Comparison of ENCODE assay signal across 2 cellular contexts in the genomic region with DNA sequence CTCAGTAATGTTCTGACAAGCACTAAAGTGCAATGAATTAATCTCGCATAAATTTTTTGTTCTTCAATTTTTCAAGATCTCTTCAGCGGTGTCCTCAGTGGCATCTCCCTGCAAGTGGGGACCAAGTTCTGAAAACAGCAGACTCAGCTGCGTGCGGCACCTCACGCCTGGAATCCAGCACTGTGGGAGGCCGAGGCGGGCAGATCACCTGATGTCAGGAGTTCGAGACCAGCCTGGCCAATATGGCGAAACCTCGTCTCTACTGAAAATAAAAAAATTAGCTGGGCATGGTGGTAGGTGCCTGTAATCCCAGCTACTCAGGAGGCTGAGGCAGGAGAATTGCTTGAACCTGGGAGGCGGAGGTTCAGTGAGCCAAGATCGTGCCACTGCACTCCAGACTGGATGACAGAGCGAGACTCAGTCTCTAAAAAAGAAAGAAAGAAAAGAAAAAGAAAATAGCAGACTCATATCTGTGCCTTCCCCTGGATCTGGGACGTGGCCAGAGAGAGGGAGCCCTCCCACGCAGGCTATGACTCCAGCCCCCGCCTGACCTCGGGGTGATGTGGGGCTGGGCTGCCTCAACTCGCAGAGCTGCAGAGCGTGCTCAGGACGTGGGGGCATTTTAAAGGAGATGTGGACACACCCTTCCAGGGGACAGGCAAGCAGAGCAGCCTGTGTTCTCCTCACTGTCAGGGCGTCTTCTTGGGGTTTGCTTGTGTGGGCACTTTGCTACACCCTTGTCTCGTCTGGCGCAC.
TF ChIP-seq lines count a peak whose summit lies in the region.

No MANE protein-coding gene starts in this region.

TF ChIP-seq in K562, 482 proteins besides CTCF, POLR2A, EP300 and RAD21:
- TF ChIP-seq C11orf30 (IDR thresholded peaks at IDR 0.05; ENCODE audit: low read depth) (0 out of 2 replicates have a peak, but pooled peaks have one; percentile 12), GATAD2B (IDR thresholded peaks at IDR 0.05; ENCODE audit: borderline replicate concordance) (no peak), ETV5 (CRISPR knock-in tag; IDR thresholded peaks at IDR 0.05; ENCODE audit: low read depth) (no peak), NRF1 (conservative IDR thresholded peaks at IDR 0.05 in 1 of 2, IDR thresholded peaks at IDR 0.05 in 1 of 2) (peak; percentile 33 to 37; a peak in 2 of 4 replicates), DPF2 (IDR thresholded peaks at IDR 0.05) (0 out of 2 replicates have a peak, but pooled peaks have one; percentile 37), L3MBTL2 (IDR thresholded peaks at IDR 0.05) (0 out of 2 replicates have a peak, but pooled peaks have one; percentile 15), ARID1B (IDR thresholded peaks at IDR 0.05) (0 out of 2 replicates have a peak, but pooled peaks have one; percentile 36), EGR1 (conservative IDR thresholded peaks at IDR 0.05) (peak; percentile 90), NFIC (IDR thresholded peaks at IDR 0.05) (peak; percentile 70), TFAP4 (CRISPR knock-in tag; IDR thresholded peaks at IDR 0.05; ENCODE audit: borderline replicate concordance) (0 out of 2 replicates have a peak, but pooled peaks have one; percentile 37), RBBP5 (IDR thresholded peaks at IDR 0.05; ENCODE audit: borderline replicate concordance, insufficient read depth, low read length, poor library complexity, severe bottlenecking) (peak; percentile 34), BHLHE40 (IDR thresholded peaks at IDR 0.05; ENCODE audit: low read length) (0 out of 2 replicates have a peak, but pooled peaks have one; percentile 35), E2F8 (IDR thresholded peaks at IDR 0.05; ENCODE audit: low read depth, partially characterized antibody) (no peak), NFE2 (IDR thresholded peaks at IDR 0.05; ENCODE audit: low read depth) (0 out of 2 replicates have a peak, but pooled peaks have one; percentile 29), SPI1 (IDR thresholded peaks at IDR 0.05; ENCODE audit: borderline replicate concordance, low read depth, low read length) (no peak), HDAC3 (IDR thresholded peaks at IDR 0.05; ENCODE audit: borderline replicate concordance, partially characterized antibody) (no peak)
- TF ChIP-seq, protein P1, sequence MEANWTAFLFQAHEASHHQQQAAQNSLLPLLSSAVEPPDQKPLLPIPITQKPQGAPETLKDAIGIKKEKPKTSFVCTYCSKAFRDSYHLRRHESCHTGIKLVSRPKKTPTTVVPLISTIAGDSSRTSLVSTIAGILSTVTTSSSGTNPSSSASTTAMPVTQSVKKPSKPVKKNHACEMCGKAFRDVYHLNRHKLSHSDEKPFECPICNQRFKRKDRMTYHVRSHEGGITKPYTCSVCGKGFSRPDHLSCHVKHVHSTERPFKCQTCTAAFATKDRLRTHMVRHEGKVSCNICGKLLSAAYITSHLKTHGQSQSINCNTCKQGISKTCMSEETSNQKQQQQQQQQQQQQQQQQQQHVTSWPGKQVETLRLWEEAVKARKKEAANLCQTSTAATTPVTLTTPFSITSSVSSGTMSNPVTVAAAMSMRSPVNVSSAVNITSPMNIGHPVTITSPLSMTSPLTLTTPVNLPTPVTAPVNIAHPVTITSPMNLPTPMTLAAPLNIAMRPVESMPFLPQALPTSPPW (CRISPR knock-in tag; IDR thresholded peaks at IDR 0.05), result peak; percentile 43; the same call in 1 of the 2 replicates

TF ChIP-seq in HepG2, 621 proteins besides CTCF, POLR2A, EP300 and RAD21:
- TF ChIP-seq KDM1A (CRISPR knock-in tag; IDR thresholded peaks at IDR 0.05) (no peak), MIER3 (CRISPR knock-in tag; IDR thresholded peaks at IDR 0.05; ENCODE audit: borderline replicate concordance) (no peak), SIX1 (CRISPR knock-in tag; IDR thresholded peaks at IDR 0.05; ENCODE audit: borderline replicate concordance) (no peak), TRIM24 (CRISPR knock-in tag; IDR thresholded peaks at IDR 0.05) (no peak), ZNF512 (CRISPR knock-in tag; IDR thresholded peaks at IDR 0.05) (no peak), EHMT2 (IDR thresholded peaks at IDR 0.05; ENCODE audit: borderline replicate concordance, low read depth, low read length) (no peak), MEIS2 (CRISPR knock-in tag; IDR thresholded peaks at IDR 0.05) (no peak), WIZ (CRISPR knock-in tag; IDR thresholded peaks at IDR 0.05) (no peak), DNMT1 (CRISPR knock-in tag; IDR thresholded peaks at IDR 0.05) (no peak), RARA (CRISPR knock-in tag; IDR thresholded peaks at IDR 0.05) (no peak), ZNF335 (CRISPR knock-in tag; IDR thresholded peaks at IDR 0.05) (no peak), PRMT3 (CRISPR knock-in tag; IDR thresholded peaks at IDR 0.05; ENCODE audit: borderline replicate concordance, low read depth) (no peak), MYC (CRISPR knock-in tag; IDR thresholded peaks at IDR 0.05; ENCODE audit: borderline replicate concordance) (no peak), ZNF136 (CRISPR knock-in tag; IDR thresholded peaks at IDR 0.05; ENCODE audit: low read depth) (no peak), DMAP1 (CRISPR knock-in tag; IDR thresholded peaks at IDR 0.05) (no peak), TIGD3 (CRISPR knock-in tag; IDR thresholded peaks at IDR 0.05; ENCODE audit: borderline replicate concordance) (no peak), MBNL3 (CRISPR knock-in tag; conservative IDR thresholded peaks at IDR 0.05) (no peak)
- TF ChIP-seq, protein P2, sequence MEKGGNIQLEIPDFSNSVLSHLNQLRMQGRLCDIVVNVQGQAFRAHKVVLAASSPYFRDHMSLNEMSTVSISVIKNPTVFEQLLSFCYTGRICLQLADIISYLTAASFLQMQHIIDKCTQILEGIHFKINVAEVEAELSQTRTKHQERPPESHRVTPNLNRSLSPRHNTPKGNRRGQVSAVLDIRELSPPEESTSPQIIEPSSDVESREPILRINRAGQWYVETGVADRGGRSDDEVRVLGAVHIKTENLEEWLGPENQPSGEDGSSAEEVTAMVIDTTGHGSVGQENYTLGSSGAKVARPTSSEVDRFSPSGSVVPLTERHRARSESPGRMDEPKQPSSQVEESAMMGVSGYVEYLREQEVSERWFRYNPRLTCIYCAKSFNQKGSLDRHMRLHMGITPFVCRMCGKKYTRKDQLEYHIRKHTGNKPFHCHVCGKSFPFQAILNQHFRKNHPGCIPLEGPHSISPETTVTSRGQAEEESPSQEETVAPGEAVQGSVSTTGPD (CRISPR knock-in tag; IDR thresholded peaks at IDR 0.05), result no peak
- TF ChIP-seq, protein P3, sequence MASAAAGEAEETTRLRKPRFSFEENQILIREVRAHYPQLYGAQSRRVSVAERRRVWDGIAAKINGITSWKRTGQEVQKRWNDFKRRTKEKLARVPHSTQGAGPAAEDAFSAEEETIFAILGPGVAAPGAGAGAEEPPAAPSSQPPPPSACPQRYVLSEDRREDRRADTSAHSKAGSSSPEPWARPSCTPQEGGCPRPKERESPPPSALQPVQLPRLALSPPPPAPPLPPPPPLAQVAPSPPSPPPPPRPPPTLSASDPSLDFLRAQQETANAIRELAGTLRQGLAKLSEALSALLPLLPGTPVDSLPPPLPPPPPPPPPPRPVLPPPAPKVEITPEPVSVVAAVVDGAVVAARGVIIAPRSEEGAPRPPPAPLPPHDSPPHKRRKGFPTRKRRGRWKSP (CRISPR knock-in tag; IDR thresholded peaks at IDR 0.05), result no peak
